23 cellular contexts compared by ENCODE assay signal in the genomic region with DNA sequence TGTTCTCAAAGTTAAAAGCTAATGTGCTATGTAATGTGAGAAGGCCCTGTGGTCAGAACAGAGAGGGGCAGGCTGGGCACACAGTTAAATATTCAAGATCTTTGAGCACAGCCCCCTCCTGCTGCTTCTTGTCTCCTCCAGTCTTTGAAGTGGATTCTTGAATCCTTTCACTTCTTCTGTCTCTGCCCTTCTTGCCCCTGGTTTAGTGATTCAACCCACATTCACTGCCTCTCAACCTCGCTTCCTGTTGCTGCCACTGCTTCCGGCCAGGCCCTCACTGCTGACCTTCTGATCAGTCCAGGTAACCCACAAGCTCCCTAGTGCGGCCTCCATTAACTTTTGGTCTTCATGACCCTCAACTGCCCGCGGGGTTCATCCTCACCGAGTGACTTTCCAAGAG.
A peak's percentile ranks its signal among the peaks of the same experiment; 100 is the strongest.
DNase-seq lines count a peak whose midpoint lies in the region; ATAC-seq and TF ChIP-seq lines count a peak whose summit lies in the region.
"Had no signal": no experiment of that assay in that cellular context is flagged by ENCODE, and none has a peak within 500 bp of the region (broad histone marks: within the 10 kb centered on the region; RNA-seq: fewer than 3 reads in every experiment).

No MANE protein-coding gene starts in this region.

- no peak for TF ChIP-seq EP300 in esophagus muscularis mucosa (IDR thresholded peaks at IDR 0.05)

- H3K36me3 Mint-ChIP-seq in T-helper 17 cell (ENCODE audit: low read depth) (no peaks in the 10 kb centered on the region), nephron progenitor cell (ENCODE audit: low read depth) (no peaks in the 10 kb centered on the region), CD14-positive monocyte (no peaks in the 10 kb centered on the region)
- H3K36me3 Mint-ChIP-seq: CD8-positive, alpha-beta memory T cell; natural killer cell had no signal

- H3K27me3 Mint-ChIP-seq in T-helper 17 cell, result no peaks in the 10 kb centered on the region
- H3K27me3 Mint-ChIP-seq in nephron progenitor cell (ENCODE audit: low read depth, poor library complexity), result no peaks in the 10 kb centered on the region
- no peaks in the 10 kb centered on the region for H3K27me3 Mint-ChIP-seq in CD14-positive monocyte (ENCODE audit: low read depth in 3 of 3)
- H3K27me3 Mint-ChIP-seq: activated CD4-positive, alpha-beta memory T cell treated with anti-CD3 and anti-CD28 coated beads, Interleukin-2, amount 10 ng/mL, durations not matched to agents 7 days and 5 days had no signal

- H3K4me1 ChIP-seq in esophagus muscularis mucosa, result no peaks in the 10 kb centered on the region
- H3K4me1 ChIP-seq: psoas muscle had no signal

- DNase-seq in T-helper 17 cell (no peak), nephron progenitor cell (no peak), superior temporal gyrus (ENCODE audit: extremely low spot score) (no peak), CD14-positive monocyte (ENCODE audit: low spot score) (no peak), NCI-H1694 treated with DMSO at 0.1 percent for 48 hours (lab: John Stamatoyannopoulos, UW) (no peak), esophagus muscularis mucosa (ENCODE audit: extremely low spot score) (no peak)
- DNase-seq: activated CD4-positive, alpha-beta memory T cell treated with anti-CD3 and anti-CD28 coated beads, Interleukin-2, amount 10 ng/mL, durations not matched to agents 7 days and 5 days; activated naive CD4-positive, alpha-beta T cell treated with Interleukin-2 at 50 U/mL for 16 hours; activated T-cell treated with anti-CD3 and anti-CD28 coated beads, Interleukin-2, amount 50 U/mL, for 1 hour; CD8-positive, alpha-beta memory T cell; DMS79 treated with DMSO at 0.1 percent for 48 hours; GM23248; IMR-90; mesendoderm; natural killer cell; NCI-H2029; psoas muscle; small intestine; stimulated activated CD4-positive, alpha-beta T cell treated with anti-CD3 and anti-CD28 coated beads, Interleukin-4, amount 100 ng/mL, for 24 hours; SW 1271 had no signal

- WGBS in esophagus muscularis mucosa, result 89% methylated on average over 6 of the region's 6 CpGs

- H3K9me3 Mint-ChIP-seq in nephron progenitor cell (peaks cover 2% of the 10 kb centered on the region), CD14-positive monocyte (peaks cover 0 to 12% (median 2%) of the 10 kb centered on the region in 7 donors)

- H3K36me3 ChIP-seq in esophagus muscularis mucosa, result no peaks in the 10 kb centered on the region

- H3K4me1 Mint-ChIP-seq in T-helper 17 cell, result peaks cover 3% of the 10 kb centered on the region
- peaks cover 6% of the 10 kb centered on the region for H3K4me1 Mint-ChIP-seq in nephron progenitor cell
- H3K4me1 Mint-ChIP-seq in CD14-positive monocyte, result peaks cover 2% of the 10 kb centered on the region

- H3K27ac Mint-ChIP-seq in T-helper 17 cell (peak overlapping the region; percentile 32), nephron progenitor cell (peak overlapping the region; percentile 25), CD14-positive monocyte (peak overlapping the region in 1 of 7 donors; percentile 40)
- H3K27ac Mint-ChIP-seq: activated CD4-positive, alpha-beta memory T cell treated with anti-CD3 and anti-CD28 coated beads, Interleukin-2, amount 10 ng/mL, durations not matched to agents 7 days and 5 days; natural killer cell had no signal

- no peak overlapping the region for H3K27ac ChIP-seq in esophagus muscularis mucosa (replicated peaks in 1 of 4)
- H3K27ac ChIP-seq: GM23248, psoas muscle, VCaP had no signal

- no peaks in the 10 kb centered on the region for H3K27me3 ChIP-seq in esophagus muscularis mucosa

- H3K4me3 Mint-ChIP-seq in T-helper 17 cell (no peak overlapping the region), nephron progenitor cell (no peak overlapping the region), CD14-positive monocyte (no peak overlapping the region)
- H3K4me3 Mint-ChIP-seq: activated CD4-positive, alpha-beta memory T cell treated with anti-CD3 and anti-CD28 coated beads, Interleukin-2, amount 10 ng/mL, durations not matched to agents 7 days and 5 days; CD8-positive, alpha-beta memory T cell; natural killer cell had no signal

- ATAC-seq in GM19438 (IDR thresholded peaks at IDR 0.05; ENCODE audit: low read depth, unreplicated experiment) (peak; percentile 73), HG03135 (IDR thresholded peaks at IDR 0.05; ENCODE audit: unreplicated experiment) (peak; percentile 61), T-helper 17 cell (no peak)
- ATAC-seq: natural killer cell, psoas muscle had no signal

- TF ChIP-seq CTCF in nephron progenitor cell (IDR thresholded peaks at IDR 0.05), result no peak
- no peak for TF ChIP-seq CTCF in CD14-positive monocyte (IDR thresholded peaks at IDR 0.05)
- no peak for TF ChIP-seq CTCF in esophagus muscularis mucosa (IDR thresholded peaks at IDR 0.05)

- H3K4me3 ChIP-seq in esophagus muscularis mucosa, result no peak overlapping the region
- H3K4me3 ChIP-seq: GM23248, psoas muscle had no signal

- H3K9me3 ChIP-seq in T-helper 17 cell (ENCODE audit: control insufficient read depth, low read length, poor library complexity, severe bottlenecking) (no peaks in the 10 kb centered on the region), esophagus muscularis mucosa (no peaks in the 10 kb centered on the region)
- H3K9me3 ChIP-seq: psoas muscle had no signal

- no peak for TF ChIP-seq POLR2A in esophagus muscularis mucosa (IDR thresholded peaks at IDR 0.05; ENCODE audit: low read depth)

- intact Hi-C loops in CD14-positive monocyte (cut with micrococcal nuclease), result no loop called here
- intact Hi-C loops in esophagus muscularis mucosa (cut with DNase I), result no loop called here
